In genomic region chr7:105012503-105013282, GRCh38 we compare ENCODE assay signal across 8 cellular contexts. TPM values are rescaled to one million over a fixed set of nuclear protein-coding genes. Genes with fewer than 3 reads are reported as not detected.
DNase-seq lines count a peak whose midpoint lies in the region; ATAC-seq and TF ChIP-seq lines count a peak whose summit lies in the region.

No MANE protein-coding gene starts in this region.

- peak; percentile 76 for ATAC-seq in GM21528 (IDR thresholded peaks at IDR 0.05; ENCODE audit: low FRiP score, unreplicated experiment)

- TF ChIP-seq CTCF in OCI-LY3 (IDR thresholded peaks at IDR 0.05; ENCODE audit: low read depth, low read length) = no peak
- TF ChIP-seq CTCF in epithelial cell of esophagus (IDR thresholded peaks at IDR 0.05; ENCODE audit: insufficient read depth, low read depth, low read length, missing control alignments) = no peak

- H3K4me2 ChIP-seq in OCI-LY3 (ENCODE audit: low read length) = peak overlapping the region; percentile 85

- DNase-seq in DMS 273 treated with DMSO at 0.1 percent for 48 hours (lab: John Stamatoyannopoulos, UW) (peak; percentile 95), HuH-7.5 (ENCODE audit: low spot score) (peak; percentile 99), activated T-cell treated with anti-CD3 and anti-CD28 coated beads for 4 hours (peak; percentile 99), epithelial cell of esophagus (ENCODE audit: low read depth) (peak; percentile 99)
- peak; percentile 99 to 100 for DNase-seq in stimulated activated CD8-positive, alpha-beta memory T cell treated with anti-CD3 and anti-CD28 coated beads, Interleukin-2, amount 100 ng/mL, for 48 hours (ENCODE audit: low read depth in 2 of 2)

- H3K27ac ChIP-seq in OCI-LY3 (ENCODE audit: low read length) = peak overlapping the region; percentile 96

- H3K9me3 ChIP-seq in OCI-LY3 (ENCODE audit: insufficient read depth, low read length) (no peaks in the 10 kb centered on the region), mononuclear cell (ENCODE audit: low read depth, low read length) (no peaks in the 10 kb centered on the region)

- H3K4me3 ChIP-seq in OCI-LY3 (ENCODE audit: low read length) (peak overlapping the region; percentile 95), epithelial cell of esophagus (ENCODE audit: low read length) (peak overlapping the region; percentile 96), mononuclear cell (ENCODE audit: low read length) (peak overlapping the region; percentile 99)

- no peak overlapping the region for H2AFZ ChIP-seq in OCI-LY3 (ENCODE audit: low read depth, low read length)

- peaks cover 45% of the 10 kb centered on the region for H3K79me2 ChIP-seq in OCI-LY3 (ENCODE audit: low read length)

- H3K36me3 ChIP-seq in OCI-LY3 (replicated peaks; ENCODE audit: low read depth, low read length) = peaks cover 32% of the 10 kb centered on the region

- H4K20me1 ChIP-seq in OCI-LY3 (ENCODE audit: insufficient read depth, low read length) = peaks cover 53% of the 10 kb centered on the region

- H3K9ac ChIP-seq in OCI-LY3 (ENCODE audit: low read length) = peak overlapping the region; percentile 99

- no peaks in the 10 kb centered on the region for H3K27me3 ChIP-seq in OCI-LY3 (ENCODE audit: low read depth, low read length)
- no peaks in the 10 kb centered on the region for H3K27me3 ChIP-seq in mononuclear cell (ENCODE audit: insufficient read depth, low read length)

- H3K4me1 ChIP-seq in OCI-LY3 (ENCODE audit: low read length) (peaks cover 29% of the 10 kb centered on the region), mononuclear cell (ENCODE audit: insufficient read depth, low read length) (peaks cover 42% of the 10 kb centered on the region)

RNA-seq across cellular contexts. Expression of gene KMT2E, which starts 1.3 kb away (rescaled TPM):
- 497 TPM for total RNA-seq in mononuclear cell

Comparison
In these comparisons a context has a peak if more than half of its experiments do, and no peak if none do; other contexts are left out.
1. Peak in every context shown above with its lines: DNase-seq, ATAC-seq, H3K4me3 ChIP-seq and H3K27ac ChIP-seq.